In the genomic region with DNA sequence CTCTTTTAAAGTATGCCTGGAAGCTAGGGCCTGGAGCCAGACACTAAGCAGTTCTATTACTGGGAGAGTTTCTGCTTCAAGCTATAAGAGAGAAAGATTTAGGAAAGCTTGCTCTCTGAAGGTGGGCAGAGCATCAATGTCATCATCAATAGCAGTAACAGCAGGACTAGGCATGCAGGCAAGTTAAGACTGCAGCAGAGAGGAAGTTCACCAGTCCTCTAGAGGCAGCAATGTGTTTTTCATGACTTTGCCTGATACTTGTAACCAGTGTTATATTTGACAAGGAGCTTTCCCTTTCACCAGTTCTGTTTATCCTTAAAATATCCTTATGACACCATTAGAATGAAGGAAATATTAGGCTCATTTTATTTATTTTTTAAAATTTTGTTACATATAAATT, we compare ENCODE assay signal across 27 cellular contexts.
DNase-seq lines count a peak whose midpoint lies in the region; ATAC-seq and TF ChIP-seq lines count a peak whose summit lies in the region.
"Had no signal": no experiment of that assay in that cellular context is flagged by ENCODE, and none has a peak within 500 bp of the region (broad histone marks: within the 10 kb centered on the region; RNA-seq: fewer than 3 reads in every experiment).

No MANE protein-coding gene starts in this region.

- H3F3A ChIP-seq in neural progenitor cell (ENCODE audit: low read depth), result no peaks in the 10 kb centered on the region

- no peaks in the 10 kb centered on the region for H3K36me3 ChIP-seq in neural progenitor cell
- H3K36me3 ChIP-seq: breast epithelium, MG63, tibial nerve had no signal

- ATAC-seq in HG03159 (IDR thresholded peaks at IDR 0.05; ENCODE audit: unreplicated experiment), result peak; percentile 60
- ATAC-seq: naive thymus-derived CD8-positive, alpha-beta T cell; psoas muscle; stimulated activated effector memory CD8-positive, alpha-beta T cell treated with anti-CD3 and anti-CD28 coated beads, Interleukin-12 subunit alpha, Interleukin-12 subunit beta, amount 100 ng/mL, for 72 hours had no signal

- no peaks in the 10 kb centered on the region for H3K36me3 Mint-ChIP-seq in neural progenitor cell
- H3K36me3 Mint-ChIP-seq: activated naive CD4-positive, alpha-beta T cell treated with anti-CD3 and anti-CD28 coated beads, Interleukin-2, amount 50 U/mL, for 24 hours; mesothelial cell of epicardium; naive thymus-derived CD8-positive, alpha-beta T cell; stimulated activated effector memory CD8-positive, alpha-beta T cell treated with anti-CD3 and anti-CD28 coated beads, Interleukin-12 subunit alpha, Interleukin-12 subunit beta, amount 100 ng/mL, for 72 hours had no signal

- no peaks in the 10 kb centered on the region for H3K27me3 ChIP-seq in neural progenitor cell
- H3K27me3 ChIP-seq: breast epithelium, tibial nerve had no signal

- H3K4me3 ChIP-seq in fibroblast of pulmonary artery (replicated peaks; ENCODE audit: low read depth, low read length), result no peak overlapping the region
- no peak overlapping the region for H3K4me3 ChIP-seq in neural progenitor cell
- H3K4me3 ChIP-seq: breast epithelium, MG63, PC-9, psoas muscle, tibial nerve had no signal

- POLR2A ChIA-PET in RWPE1 (lab: Yijun Ruan, JAX; ENCODE audit: low non-redundant PET), result no interaction called here

- H4K20me1 ChIP-seq in neural progenitor cell (ENCODE audit: low read depth), result no peaks in the 10 kb centered on the region

- DNase-seq in RWPE1 (ENCODE audit: low spot score) (peak; percentile 4), fibroblast of pulmonary artery (ENCODE audit: low read depth) (no peak), neural progenitor cell (ENCODE audit: low spot score) (no peak), NCI-H2227 (lab: John Stamatoyannopoulos, UW; ENCODE audit: unreplicated experiment) (no peak), RPMI8226 (no peak)
- DNase-seq in stimulated activated CD8-positive, alpha-beta memory T cell treated with anti-CD3 and anti-CD28 coated beads, Interleukin-4, amount 100 ng/mL, for 48 hours, result no peak
- DNase-seq: activated CD4-positive, alpha-beta T cell treated with anti-CD3 and anti-CD28 coated beads for 48 hours; amygdala; DMS 273 treated with DMSO at 0.1 percent for 48 hours; hypothalamus; MG63; naive thymus-derived CD8-positive, alpha-beta T cell; NCI-H1105 treated with DMSO at 0.1 percent for 48 hours; NCI-H1930; NCI-H524 treated with DMSO at 0.1 percent for 48 hours; NK-92 treated with Interleukin-12 subunit alpha and Interleukin-12 subunit beta, amount 100 ng/mL, for 24 hours; occipital lobe; PC-9; psoas muscle; SHP77 treated with DMSO at 0.1 percent for 48 hours; stimulated activated CD4-positive, alpha-beta T cell treated with anti-CD3 and anti-CD28 coated beads, Interleukin-4, amount 100 ng/mL, for 4 hours had no signal

- H3K27ac Mint-ChIP-seq in neural progenitor cell, result no peak overlapping the region
- H3K27ac Mint-ChIP-seq: activated naive CD4-positive, alpha-beta T cell treated with anti-CD3 and anti-CD28 coated beads, Interleukin-2, amount 50 U/mL, for 24 hours; mesothelial cell of epicardium; naive thymus-derived CD8-positive, alpha-beta T cell; stimulated activated effector memory CD8-positive, alpha-beta T cell treated with anti-CD3 and anti-CD28 coated beads, Interleukin-12 subunit alpha, Interleukin-12 subunit beta, amount 100 ng/mL, for 72 hours had no signal

- H3K27me3 Mint-ChIP-seq in neural progenitor cell (ENCODE audit: insufficient read depth, low read depth), result no peaks in the 10 kb centered on the region
- H3K27me3 Mint-ChIP-seq: activated naive CD4-positive, alpha-beta T cell treated with anti-CD3 and anti-CD28 coated beads, Interleukin-2, amount 50 U/mL, for 24 hours; naive thymus-derived CD8-positive, alpha-beta T cell had no signal

- no peaks in the 10 kb centered on the region for H3K4me1 ChIP-seq in neural progenitor cell
- H3K4me1 ChIP-seq: breast epithelium, psoas muscle, tibial nerve had no signal

- H3K4me3 Mint-ChIP-seq in neural progenitor cell, result no peak overlapping the region
- H3K4me3 Mint-ChIP-seq: activated naive CD4-positive, alpha-beta T cell treated with anti-CD3 and anti-CD28 coated beads, Interleukin-2, amount 50 U/mL, for 24 hours; mesothelial cell of epicardium; naive thymus-derived CD8-positive, alpha-beta T cell; stimulated activated effector memory CD8-positive, alpha-beta T cell treated with anti-CD3 and anti-CD28 coated beads, Interleukin-12 subunit alpha, Interleukin-12 subunit beta, amount 100 ng/mL, for 72 hours had no signal

- H2AFZ ChIP-seq in neural progenitor cell (replicated peaks), result no peak overlapping the region
- H2AFZ ChIP-seq: PC-9 had no signal

- CTCF ChIA-PET in RWPE1 (lab: Yijun Ruan, JAX), result interaction anchor here (0.8 kb wide), 1 partner anchor 61 kb away, joined by 3 read pairs; no protein-coding TSS in a partner anchor

- H3K4me2 ChIP-seq in neural progenitor cell, result no peak overlapping the region
- H3K4me2 ChIP-seq: PC-9 had no signal

- H3K9ac ChIP-seq in neural progenitor cell, result no peak overlapping the region

- H3K27ac ChIP-seq in RWPE1 (no peak overlapping the region), neural progenitor cell (no peak overlapping the region)
- H3K27ac ChIP-seq: breast epithelium, PC-9, psoas muscle, tibial nerve had no signal

- no peaks in the 10 kb centered on the region for H3K9me3 ChIP-seq in neural progenitor cell (ENCODE audit: low read depth)
- H3K9me3 ChIP-seq: breast epithelium, MG63, psoas muscle, tibial nerve had no signal

- no peak for TF ChIP-seq CTCF in RWPE1 (conservative IDR thresholded peaks at IDR 0.05; ENCODE audit: low read depth)
- TF ChIP-seq CTCF in fibroblast of pulmonary artery (IDR thresholded peaks at IDR 0.05; ENCODE audit: low read length, missing control alignments), result peak; percentile 11
- peak; percentile 18 for TF ChIP-seq CTCF in neural progenitor cell (IDR thresholded peaks at IDR 0.05)

- no peaks in the 10 kb centered on the region for H3K79me2 ChIP-seq in neural progenitor cell (ENCODE audit: low read depth)

- H3K4me1 Mint-ChIP-seq in neural progenitor cell, result no peaks in the 10 kb centered on the region
- H3K4me1 Mint-ChIP-seq: activated naive CD4-positive, alpha-beta T cell treated with anti-CD3 and anti-CD28 coated beads, Interleukin-2, amount 50 U/mL, for 24 hours; naive thymus-derived CD8-positive, alpha-beta T cell; stimulated activated effector memory CD8-positive, alpha-beta T cell treated with anti-CD3 and anti-CD28 coated beads, Interleukin-12 subunit alpha, Interleukin-12 subunit beta, amount 100 ng/mL, for 72 hours had no signal

- no peaks in the 10 kb centered on the region for H3K9me3 Mint-ChIP-seq in neural progenitor cell
- H3K9me3 Mint-ChIP-seq: mesothelial cell of epicardium had no signal
